8 cellular contexts compared by ENCODE assay signal in genomic region chr12:127559349-127560040, GRCh38.
A peak's percentile ranks its signal among the peaks of the same experiment; 100 is the strongest.
DNase-seq lines count a peak whose midpoint lies in the region; ATAC-seq and TF ChIP-seq lines count a peak whose summit lies in the region.

No MANE protein-coding gene starts in this region.

- TF ChIP-seq POLR2A in erythroblast (IDR thresholded peaks at IDR 0.05; ENCODE audit: low read length): no peak

- no peak overlapping the region for H3K4me3 Mint-ChIP-seq in WTC11

- H3K9me3 Mint-ChIP-seq in WTC11: peaks cover 15% of the 10 kb centered on the region

- no peak overlapping the region for H3K27ac Mint-ChIP-seq in WTC11

- H3K4me1 Mint-ChIP-seq in WTC11: peaks cover 12% of the 10 kb centered on the region

- CTCF ChIA-PET in WTC11 (lab: Charles Lee): interaction anchor here (0.7 to 1.1 kb wide), 7 partner anchors 11 to 118 kb away, joined by 3 to 7 read pairs (median 6); no protein-coding TSS in a partner anchor

- POLR2A ChIA-PET in WTC11 (lab: Charles Lee): no interaction called here

- no peak overlapping the region for H3K4me3 ChIP-seq in skeletal muscle cell (ENCODE audit: low read depth, low read length)

- no peaks in the 10 kb centered on the region; the same call in 1 of the 2 replicates for H3K27me3 Mint-ChIP-seq in WTC11 (ENCODE audit: low read depth)

- no peak for TF ChIP-seq CTCF in WTC11 (IDR thresholded peaks at IDR 0.05)

- ATAC-seq in HG02610 (IDR thresholded peaks at IDR 0.05; ENCODE audit: unreplicated experiment) (peak; percentile 88), WTC11 (peak; percentile 95), GM18519 (IDR thresholded peaks at IDR 0.05; ENCODE audit: low FRiP score, unreplicated experiment) (no peak), GM21360 (IDR thresholded peaks at IDR 0.05; ENCODE audit: unreplicated experiment) (no peak)

- peak; percentile 98 for DNase-seq in ELR (ENCODE audit: low read depth)
- DNase-seq in NCI-H2029 (lab: John Stamatoyannopoulos, UW): peak; percentile 98
- peak; percentile 57 for DNase-seq in WTC11 (ENCODE audit: low spot score)
- DNase-seq in erythroblast (lab: John Stamatoyannopoulos, UW): peak; percentile 6 to 7
- DNase-seq in skeletal muscle cell (ENCODE audit: low read depth): peak; percentile 94

- peaks cover 6% of the 10 kb centered on the region for H3K36me3 Mint-ChIP-seq in WTC11

TF ChIP-seq in WTC11, 78 proteins besides CTCF, POLR2A, EP300 and RAD21:
- TF ChIP-seq USF2 (CRISPR knock-in tag; IDR thresholded peaks at IDR 0.05) (peak; percentile 68), SMAD4 (CRISPR knock-in tag; IDR thresholded peaks at IDR 0.05) (no peak), USF1 (CRISPR knock-in tag; IDR thresholded peaks at IDR 0.05) (peak; percentile 73)

Comparison
In these comparisons a context has a peak if more than half of its experiments do, and no peak if none do; other contexts are left out.
1. DNase-seq: peak in every context shown above with its lines; median percentile 98 in ELR; 98 in NCI-H2029; 94 in skeletal muscle cell; 57 in WTC11; 6 in erythroblast.
2. ATAC-seq: peak in HG02610 (single experiment) and WTC11 (single experiment); none in GM18519 (single experiment) and GM21360 (single experiment).